Comparison of ENCODE assay signal across 15 cellular contexts in the genomic region with DNA sequence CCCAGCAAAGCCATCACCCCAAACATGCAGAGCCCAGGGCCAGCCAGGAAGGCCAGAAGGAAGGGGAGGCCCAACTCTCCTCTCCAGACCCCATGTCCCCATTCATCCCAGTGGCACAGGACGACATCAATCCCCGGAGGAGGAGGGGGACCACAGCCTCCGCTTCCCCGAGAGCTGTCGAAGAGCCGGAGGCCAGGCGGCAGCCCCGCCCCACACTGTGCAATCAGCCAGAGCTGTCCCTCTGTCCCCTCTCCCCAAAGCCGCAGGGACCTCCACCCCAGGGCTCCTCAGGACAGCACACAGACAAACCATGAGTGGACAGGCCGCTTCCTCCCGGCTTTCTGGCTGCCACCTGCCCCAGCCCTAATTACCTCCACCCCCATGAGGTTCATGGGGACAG. TPM values are rescaled to one million over a fixed set of nuclear protein-coding genes. Genes with fewer than 3 reads are reported as not detected.
A peak's percentile ranks its signal among the peaks of the same experiment; 100 is the strongest.
DNase-seq lines count a peak whose midpoint lies in the region; ATAC-seq and TF ChIP-seq lines count a peak whose summit lies in the region.
"Had no signal": no experiment of that assay in that cellular context is flagged by ENCODE, and none has a peak within 500 bp of the region (broad histone marks: within the 10 kb centered on the region; RNA-seq: fewer than 3 reads in every experiment).

No MANE protein-coding gene starts in this region.

- no peak overlapping the region for H3K4me2 ChIP-seq in osteoblast (ENCODE audit: insufficient read depth, low read length)

- intact Hi-C loops in activated CD4-positive, alpha-beta memory T cell treated with anti-CD3 and anti-CD28 coated beads for 36 hours (cut with micrococcal nuclease) = no loop called here
- intact Hi-C loops in CD4-positive, alpha-beta memory T cell (cut with micrococcal nuclease) = no loop called here
- intact Hi-C loops in mucosa of descending colon (cut with DNase I, micrococcal nuclease) = no loop called here
- intact Hi-C loops in transverse colon (cut with DNase I; ENCODE audit: low total_unique reads) = no loop called here

- no peak for DNase-seq in activated CD4-positive, alpha-beta memory T cell treated with anti-CD3 and anti-CD28 coated beads, Interleukin-2, amount 10 ng/mL, durations not matched to agents 7 days and 5 days
- DNase-seq in activated CD4-positive, alpha-beta memory T cell treated with anti-CD3 and anti-CD28 coated beads for 36 hours = no peak
- DNase-seq in CD4-positive, alpha-beta memory T cell = no peak
- peak; percentile 36 for DNase-seq in osteoblast (ENCODE audit: insufficient read length, low spot score, missing footprints)
- DNase-seq in mucosa of descending colon = no peak
- no peak for DNase-seq in transverse colon
- DNase-seq: 8988T, HCEC 1CT, NCI-H1417, NCI-H1930, NCI-H510A treated with DMSO at 0.1 percent for 48 hours had no signal

- POLR2A ChIA-PET in activated CD4-positive, alpha-beta memory T cell treated with anti-CD3 and anti-CD28 coated beads, Interleukin-2, amount 10 ng/mL, durations not matched to agents 7 days and 5 days (lab: Charles Lee) = interaction anchor here (0.9 to 6.5 kb wide), 5 partner anchors 8 to 100 kb away, joined by 3 to 70 read pairs (median 4); a partner anchor contains a TSS
- POLR2A ChIA-PET in activated CD4-positive, alpha-beta memory T cell treated with anti-CD3 and anti-CD28 coated beads for 36 hours (lab: Charles Lee) = interaction anchor here (1.2 to 1.3 kb wide), 2 partner anchors 16 to 18 kb away, joined by 3 read pairs; no protein-coding TSS in a partner anchor
- POLR2A ChIA-PET in CD4-positive, alpha-beta memory T cell (lab: Charles Lee; ENCODE audit: partially characterized antibody) = interaction anchor here (0.8 to 0.9 kb wide), 3 partner anchors 16 to 111 kb away, joined by 3 to 5 read pairs (median 4); a partner anchor contains a TSS

- 93% methylated on average over 11 of the region's 11 CpGs; no CpG with 5 or more reads in 1 of the 2 donors for WGBS in transverse colon (ENCODE audit: low coverage in 1 of 2), 2 donors

- peak overlapping the region; percentile 2 for H3K27ac Mint-ChIP-seq in activated CD4-positive, alpha-beta memory T cell treated with anti-CD3 and anti-CD28 coated beads, Interleukin-2, amount 10 ng/mL, durations not matched to agents 7 days and 5 days
- H3K27ac Mint-ChIP-seq in activated CD4-positive, alpha-beta memory T cell treated with anti-CD3 and anti-CD28 coated beads for 36 hours = no peak overlapping the region
- peak overlapping the region in 4 of 7 donors; percentile 42 to 66 (median 62) for H3K27ac Mint-ChIP-seq in CD4-positive, alpha-beta memory T cell
- H3K27ac Mint-ChIP-seq in brain = peak overlapping the region in 3 of 5 experiments; percentile 38 to 72 (median 66)
- H3K27ac Mint-ChIP-seq: IgD-negative memory B cell had no signal

- ATAC-seq in mucosa of descending colon (no peak), HG03139 (IDR thresholded peaks at IDR 0.05; ENCODE audit: unreplicated experiment) (no peak)

- H3K4me3 ChIP-seq in CD4-positive, alpha-beta memory T cell (ENCODE audit: low read length in 2 of 2) = no peak overlapping the region
- H3K4me3 ChIP-seq in osteoblast (ENCODE audit: insufficient read depth, low read length) (no peak overlapping the region), mucosa of descending colon (no peak overlapping the region), transverse colon (no peak overlapping the region)
- H3K4me3 ChIP-seq: BLaER1 treated with 17β-estradiol and CSF1 and Interleukin-3, amounts not matched to agents 10 nM and 100 nM had no signal

- no peak for TF ChIP-seq POLR2A in transverse colon (IDR thresholded peaks at IDR 0.05)

- TF ChIP-seq CTCF in brain (conservative IDR thresholded peaks at IDR 0.05) = no peak
- no peak for TF ChIP-seq CTCF in osteoblast (IDR thresholded peaks at IDR 0.05; ENCODE audit: extremely low read depth, low read depth, low read length)
- TF ChIP-seq CTCF in mucosa of descending colon (IDR thresholded peaks at IDR 0.05) = no peak
- TF ChIP-seq CTCF in transverse colon (IDR thresholded peaks at IDR 0.05) = no peak

- H3K79me2 ChIP-seq in osteoblast (ENCODE audit: insufficient read depth, low read length) = peaks cover 68% of the 10 kb centered on the region

- no peaks in the 10 kb centered on the region for H3K9me3 Mint-ChIP-seq in activated CD4-positive, alpha-beta memory T cell treated with anti-CD3 and anti-CD28 coated beads, Interleukin-2, amount 10 ng/mL, durations not matched to agents 7 days and 5 days
- H3K9me3 Mint-ChIP-seq in activated CD4-positive, alpha-beta memory T cell treated with anti-CD3 and anti-CD28 coated beads for 36 hours = no peaks in the 10 kb centered on the region
- no peaks in the 10 kb centered on the region for H3K9me3 Mint-ChIP-seq in CD4-positive, alpha-beta memory T cell
- no peaks in the 10 kb centered on the region for H3K9me3 Mint-ChIP-seq in brain
- H3K9me3 Mint-ChIP-seq: IgD-negative memory B cell had no signal

- peaks cover 27% of the 10 kb centered on the region for H3K4me1 Mint-ChIP-seq in activated CD4-positive, alpha-beta memory T cell treated with anti-CD3 and anti-CD28 coated beads, Interleukin-2, amount 10 ng/mL, durations not matched to agents 7 days and 5 days
- peaks cover 23% of the 10 kb centered on the region for H3K4me1 Mint-ChIP-seq in activated CD4-positive, alpha-beta memory T cell treated with anti-CD3 and anti-CD28 coated beads for 36 hours (ENCODE audit: low read depth)
- peaks cover 5 to 36% (median 14%) of the 10 kb centered on the region in 4 donors for H3K4me1 Mint-ChIP-seq in CD4-positive, alpha-beta memory T cell
- peaks cover 25% of the 10 kb centered on the region for H3K4me1 Mint-ChIP-seq in brain

- no peaks in the 10 kb centered on the region for H3K27me3 Mint-ChIP-seq in activated CD4-positive, alpha-beta memory T cell treated with anti-CD3 and anti-CD28 coated beads, Interleukin-2, amount 10 ng/mL, durations not matched to agents 7 days and 5 days
- H3K27me3 Mint-ChIP-seq in activated CD4-positive, alpha-beta memory T cell treated with anti-CD3 and anti-CD28 coated beads for 36 hours = no peaks in the 10 kb centered on the region
- H3K27me3 Mint-ChIP-seq in CD4-positive, alpha-beta memory T cell = no peaks in the 10 kb centered on the region
- H3K27me3 Mint-ChIP-seq in brain = no peaks in the 10 kb centered on the region
- H3K27me3 Mint-ChIP-seq: IgD-negative memory B cell had no signal

- H3K36me3 Mint-ChIP-seq in activated CD4-positive, alpha-beta memory T cell treated with anti-CD3 and anti-CD28 coated beads, Interleukin-2, amount 10 ng/mL, durations not matched to agents 7 days and 5 days (ENCODE audit: low read depth) = peaks cover 53% of the 10 kb centered on the region
- H3K36me3 Mint-ChIP-seq in activated CD4-positive, alpha-beta memory T cell treated with anti-CD3 and anti-CD28 coated beads for 36 hours = peaks cover 15% of the 10 kb centered on the region
- H3K36me3 Mint-ChIP-seq in CD4-positive, alpha-beta memory T cell = peaks cover 12 to 61% of the 10 kb centered on the region in 2 donors
- peaks cover 37% of the 10 kb centered on the region for H3K36me3 Mint-ChIP-seq in brain

- H3K27ac ChIP-seq in CD4-positive, alpha-beta memory T cell (ENCODE audit: low read depth, low read length) = no peak overlapping the region
- H3K27ac ChIP-seq in osteoblast (ENCODE audit: low read depth, low read length) (no peak overlapping the region), transverse colon (no peak overlapping the region)
- H3K27ac ChIP-seq: BLaER1 treated with 17β-estradiol and CSF1 and Interleukin-3, amounts not matched to agents 10 nM and 100 nM had no signal

- peaks cover 51% of the 10 kb centered on the region for H3K36me3 ChIP-seq in CD4-positive, alpha-beta memory T cell (ENCODE audit: insufficient read depth, low read length)
- H3K36me3 ChIP-seq in osteoblast (ENCODE audit: insufficient read depth, low read length) = peaks cover 44% of the 10 kb centered on the region
- H3K36me3 ChIP-seq in mucosa of descending colon (ENCODE audit: low read depth) = peaks cover 8% of the 10 kb centered on the region
- peaks cover 0 to 21% (median 10%) of the 10 kb centered on the region in 4 donors for H3K36me3 ChIP-seq in transverse colon

- H3K4me1 ChIP-seq in CD4-positive, alpha-beta memory T cell (ENCODE audit: insufficient read depth, low read length) = peaks cover 25% of the 10 kb centered on the region
- H3K4me1 ChIP-seq in osteoblast (ENCODE audit: insufficient read depth, low read length) (no peaks in the 10 kb centered on the region), mucosa of descending colon (ENCODE audit: low read depth) (no peaks in the 10 kb centered on the region), transverse colon (peaks cover 17 to 28% (median 22%) of the 10 kb centered on the region in 4 donors)

- no peaks in the 10 kb centered on the region for H3K9me3 ChIP-seq in CD4-positive, alpha-beta memory T cell (ENCODE audit: control insufficient read depth in 1 of 2, low read length in 2 of 2)
- H3K9me3 ChIP-seq in osteoblast (ENCODE audit: low read depth, low read length) = no peaks in the 10 kb centered on the region
- no peaks in the 10 kb centered on the region for H3K9me3 ChIP-seq in mucosa of descending colon
- no peaks in the 10 kb centered on the region for H3K9me3 ChIP-seq in transverse colon
- H3K9me3 ChIP-seq: BLaER1 treated with 17β-estradiol and CSF1 and Interleukin-3, amounts not matched to agents 10 nM and 100 nM had no signal

- no peak overlapping the region for H2AFZ ChIP-seq in osteoblast (ENCODE audit: low read length)

- no peak overlapping the region for H3K4me3 Mint-ChIP-seq in activated CD4-positive, alpha-beta memory T cell treated with anti-CD3 and anti-CD28 coated beads, Interleukin-2, amount 10 ng/mL, durations not matched to agents 7 days and 5 days
- H3K4me3 Mint-ChIP-seq in activated CD4-positive, alpha-beta memory T cell treated with anti-CD3 and anti-CD28 coated beads for 36 hours = no peak overlapping the region
- no peak overlapping the region for H3K4me3 Mint-ChIP-seq in CD4-positive, alpha-beta memory T cell
- H3K4me3 Mint-ChIP-seq in brain = no peak overlapping the region
- H3K4me3 Mint-ChIP-seq: IgD-negative memory B cell had no signal

- no peak for TF ChIP-seq EP300 in transverse colon (IDR thresholded peaks at IDR 0.05; ENCODE audit: low read depth)

- no peaks in the 10 kb centered on the region for H3K27me3 ChIP-seq in CD4-positive, alpha-beta memory T cell (ENCODE audit: insufficient read depth, low read length)
- H3K27me3 ChIP-seq in osteoblast (ENCODE audit: insufficient read depth, low read length) (no peaks in the 10 kb centered on the region), transverse colon (no peaks in the 10 kb centered on the region)
- H3K27me3 ChIP-seq: BLaER1 treated with 17β-estradiol and CSF1 and Interleukin-3, amounts not matched to agents 10 nM and 100 nM had no signal

- peaks cover 44% of the 10 kb centered on the region for H4K20me1 ChIP-seq in osteoblast (ENCODE audit: insufficient read depth, low read length)

- CTCF ChIA-PET in activated CD4-positive, alpha-beta memory T cell treated with anti-CD3 and anti-CD28 coated beads, Interleukin-2, amount 10 ng/mL, durations not matched to agents 7 days and 5 days (lab: Charles Lee) = interaction anchor here (1.0 kb wide), 1 partner anchor 101 kb away, joined by 3 read pairs; a partner anchor contains a TSS
- CTCF ChIA-PET in activated CD4-positive, alpha-beta memory T cell treated with anti-CD3 and anti-CD28 coated beads for 36 hours (lab: Charles Lee) = interaction anchor here (0.6 to 0.8 kb wide), 2 partner anchors 13 to 211 kb away, joined by 3 to 6 read pairs; no protein-coding TSS in a partner anchor
- CTCF ChIA-PET in CD4-positive, alpha-beta memory T cell (lab: Charles Lee; ENCODE audit: partially characterized antibody) = interaction anchor here (0.9 kb wide), 1 partner anchor 167 kb away, joined by 3 read pairs; no protein-coding TSS in a partner anchor

- in situ Hi-C loops in transverse colon (cut with MboI; ENCODE audit: low pct_ligation_motif_present in 1 of 4, low pct_unique_long_range_greater_than_20kb in 1 of 4, low sequenced_read_pairs in 3 of 4) = no loop called here

RNA-seq across cellular contexts. Expression of a gene that starts 16.8 kb away (rescaled TPM):
- 10 to 100 TPM; 78.5 to 84.0 TPM for total RNA-seq in activated CD4-positive, alpha-beta memory T cell treated with anti-CD3 and anti-CD28 coated beads, Interleukin-2, amount 10 ng/mL, durations not matched to agents 7 days and 5 days
- 10 to 100 TPM; 62.1 to 66.4 TPM for total RNA-seq in activated CD4-positive, alpha-beta memory T cell treated with anti-CD3 and anti-CD28 coated beads for 36 hours
- total RNA-seq in CD4-positive, alpha-beta memory T cell = 10 to 100 TPM; 66.2 to 71.3 TPM
- polyA plus RNA-seq in CD4-positive, alpha-beta memory T cell = 10 to 100 TPM; 12.4 to 24.7 TPM
- 40.8 TPM for polyA plus RNA-seq in brain (ENCODE audit: insufficient read depth, low read depth, low replicate concordance)
- total RNA-seq in osteoblast (25.0 and 27.4 TPM in 2 replicates), mucosa of descending colon (10 to 100 TPM; 50.1 to 56.5 (median 51.3) TPM), transverse colon (10 to 100 TPM; 16.9 to 26.2 (median 22.2) TPM)
